Comparison of ENCODE assay signal across 1 cellular context in genomic region chr6:35496036-35496850, GRCh38.
A peak's percentile ranks its signal among the peaks of the same experiment; 100 is the strongest.
TF ChIP-seq lines count a peak whose summit lies in the region.

No MANE protein-coding gene starts in this region.

TF ChIP-seq in HepG2, 621 proteins besides CTCF, POLR2A, EP300 and RAD21 (continued from another document and continues in another):
- no peak; the same call in 1 of the 2 replicates for TF ChIP-seq AHDC1 (CRISPR knock-in tag; IDR thresholded peaks at IDR 0.05; ENCODE audit: borderline replicate concordance)
- no peak for TF ChIP-seq NR1H2 (CRISPR knock-in tag; IDR thresholded peaks at IDR 0.05; ENCODE audit: borderline replicate concordance, low read depth)
- no peak for TF ChIP-seq IRF9 (CRISPR knock-in tag; IDR thresholded peaks at IDR 0.05; ENCODE audit: borderline replicate concordance)
- TF ChIP-seq PAF1 (CRISPR knock-in tag; IDR thresholded peaks at IDR 0.05), result no peak
- TF ChIP-seq ZSCAN21 (CRISPR knock-in tag; IDR thresholded peaks at IDR 0.05; ENCODE audit: borderline replicate concordance), result no peak
- TF ChIP-seq NFKBIZ (CRISPR knock-in tag; IDR thresholded peaks at IDR 0.05), result no peak
- no peak for TF ChIP-seq TEAD2 (CRISPR knock-in tag; IDR thresholded peaks at IDR 0.05)
- TF ChIP-seq ZNF773 (CRISPR knock-in tag; IDR thresholded peaks at IDR 0.05; ENCODE audit: borderline replicate concordance), result peak; percentile 88; the same call in 1 of the 2 replicates
- TF ChIP-seq IRF1 (CRISPR knock-in tag; IDR thresholded peaks at IDR 0.05; ENCODE audit: low read depth), result no peak
- TF ChIP-seq CEBPB (IDR thresholded peaks at IDR 0.05; ENCODE audit: borderline replicate concordance, low read depth, low read length), result no peak
- 0 out of 2 replicates have a peak, but pooled peaks have one; percentile 25 for TF ChIP-seq ADNP (CRISPR knock-in tag; IDR thresholded peaks at IDR 0.05)
- no peak for TF ChIP-seq ZNF234 (CRISPR knock-in tag; conservative IDR thresholded peaks at IDR 0.05)
- no peak for TF ChIP-seq MED13 (CRISPR knock-in tag; IDR thresholded peaks at IDR 0.05)
- TF ChIP-seq TRAFD1 (CRISPR knock-in tag; IDR thresholded peaks at IDR 0.05; ENCODE audit: borderline replicate concordance), result no peak
- TF ChIP-seq TRIM24 (CRISPR knock-in tag; IDR thresholded peaks at IDR 0.05), result no peak
- no peak for TF ChIP-seq ZNF710 (CRISPR knock-in tag; IDR thresholded peaks at IDR 0.05; ENCODE audit: borderline replicate concordance)
- TF ChIP-seq PRDM4 (CRISPR knock-in tag; IDR thresholded peaks at IDR 0.05; ENCODE audit: borderline replicate concordance), result 0 out of 2 replicates have a peak, but pooled peaks have one; percentile 18
- no peak for TF ChIP-seq SMAD9 (CRISPR knock-in tag; IDR thresholded peaks at IDR 0.05)
- no peak for TF ChIP-seq FOSL1 (CRISPR knock-in tag; IDR thresholded peaks at IDR 0.05; ENCODE audit: borderline replicate concordance)
- TF ChIP-seq FOXA3 (CRISPR knock-in tag; IDR thresholded peaks at IDR 0.05), result no peak
- TF ChIP-seq ZNF12 (CRISPR knock-in tag; IDR thresholded peaks at IDR 0.05), result no peak
- no peak for TF ChIP-seq SNAPC2 (CRISPR knock-in tag; IDR thresholded peaks at IDR 0.05)
- no peak for TF ChIP-seq FOXC1 (CRISPR knock-in tag; IDR thresholded peaks at IDR 0.05; ENCODE audit: borderline replicate concordance)
- peak; percentile 44; the same call in 1 of the 2 replicates for TF ChIP-seq ZBTB46 (CRISPR knock-in tag; IDR thresholded peaks at IDR 0.05; ENCODE audit: borderline replicate concordance)
- TF ChIP-seq ZNF724P (CRISPR knock-in tag; IDR thresholded peaks at IDR 0.05; ENCODE audit: borderline replicate concordance), result no peak
- no peak for TF ChIP-seq IKZF5 (CRISPR knock-in tag; IDR thresholded peaks at IDR 0.05)
- TF ChIP-seq ZNF362 (CRISPR knock-in tag; IDR thresholded peaks at IDR 0.05; ENCODE audit: borderline replicate concordance), result no peak
- TF ChIP-seq ZNF577 (CRISPR knock-in tag; IDR thresholded peaks at IDR 0.05; ENCODE audit: borderline replicate concordance, low read depth), result no peak
- TF ChIP-seq SALL2 (CRISPR knock-in tag; IDR thresholded peaks at IDR 0.05), result no peak
- TF ChIP-seq ZNF747 (CRISPR knock-in tag; IDR thresholded peaks at IDR 0.05; ENCODE audit: borderline replicate concordance), result no peak
- no peak for TF ChIP-seq ZNF180 (CRISPR knock-in tag; IDR thresholded peaks at IDR 0.05; ENCODE audit: borderline replicate concordance, low read depth)
- TF ChIP-seq ZNF34 (CRISPR knock-in tag; IDR thresholded peaks at IDR 0.05; ENCODE audit: borderline replicate concordance), result no peak
- no peak for TF ChIP-seq GPN1 (CRISPR knock-in tag; IDR thresholded peaks at IDR 0.05; ENCODE audit: borderline replicate concordance)
- no peak for TF ChIP-seq RBAK (CRISPR knock-in tag; IDR thresholded peaks at IDR 0.05)
- TF ChIP-seq CCDC6 (CRISPR knock-in tag; IDR thresholded peaks at IDR 0.05), result 0 out of 2 replicates have a peak, but pooled peaks have one; percentile 58
